1 cellular context compared by ENCODE assay signal in the genomic region with DNA sequence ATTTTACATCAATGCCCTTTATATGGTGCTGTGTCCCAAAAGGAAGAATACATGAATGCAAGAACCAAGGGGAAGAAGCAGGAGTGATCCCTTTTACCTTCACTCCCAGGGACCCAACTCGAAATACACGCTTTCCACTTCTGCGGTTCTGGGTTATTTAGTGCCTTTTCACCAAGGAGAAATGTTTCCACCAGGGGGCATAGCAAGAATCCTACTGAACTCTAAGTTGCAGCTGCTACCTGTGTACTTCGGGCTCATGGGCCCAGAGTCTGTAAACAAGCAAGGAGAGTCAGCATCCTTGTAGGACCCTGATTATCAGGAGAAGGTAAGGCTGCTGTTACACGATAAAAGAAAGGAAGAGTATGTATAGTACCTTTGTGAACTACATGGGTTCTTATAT.
TF ChIP-seq lines count a peak whose summit lies in the region.

No MANE protein-coding gene starts in this region.

TF ChIP-seq in HepG2, 621 proteins besides CTCF, POLR2A, EP300 and RAD21 (continued from another document):
- TF ChIP-seq, protein P1, sequence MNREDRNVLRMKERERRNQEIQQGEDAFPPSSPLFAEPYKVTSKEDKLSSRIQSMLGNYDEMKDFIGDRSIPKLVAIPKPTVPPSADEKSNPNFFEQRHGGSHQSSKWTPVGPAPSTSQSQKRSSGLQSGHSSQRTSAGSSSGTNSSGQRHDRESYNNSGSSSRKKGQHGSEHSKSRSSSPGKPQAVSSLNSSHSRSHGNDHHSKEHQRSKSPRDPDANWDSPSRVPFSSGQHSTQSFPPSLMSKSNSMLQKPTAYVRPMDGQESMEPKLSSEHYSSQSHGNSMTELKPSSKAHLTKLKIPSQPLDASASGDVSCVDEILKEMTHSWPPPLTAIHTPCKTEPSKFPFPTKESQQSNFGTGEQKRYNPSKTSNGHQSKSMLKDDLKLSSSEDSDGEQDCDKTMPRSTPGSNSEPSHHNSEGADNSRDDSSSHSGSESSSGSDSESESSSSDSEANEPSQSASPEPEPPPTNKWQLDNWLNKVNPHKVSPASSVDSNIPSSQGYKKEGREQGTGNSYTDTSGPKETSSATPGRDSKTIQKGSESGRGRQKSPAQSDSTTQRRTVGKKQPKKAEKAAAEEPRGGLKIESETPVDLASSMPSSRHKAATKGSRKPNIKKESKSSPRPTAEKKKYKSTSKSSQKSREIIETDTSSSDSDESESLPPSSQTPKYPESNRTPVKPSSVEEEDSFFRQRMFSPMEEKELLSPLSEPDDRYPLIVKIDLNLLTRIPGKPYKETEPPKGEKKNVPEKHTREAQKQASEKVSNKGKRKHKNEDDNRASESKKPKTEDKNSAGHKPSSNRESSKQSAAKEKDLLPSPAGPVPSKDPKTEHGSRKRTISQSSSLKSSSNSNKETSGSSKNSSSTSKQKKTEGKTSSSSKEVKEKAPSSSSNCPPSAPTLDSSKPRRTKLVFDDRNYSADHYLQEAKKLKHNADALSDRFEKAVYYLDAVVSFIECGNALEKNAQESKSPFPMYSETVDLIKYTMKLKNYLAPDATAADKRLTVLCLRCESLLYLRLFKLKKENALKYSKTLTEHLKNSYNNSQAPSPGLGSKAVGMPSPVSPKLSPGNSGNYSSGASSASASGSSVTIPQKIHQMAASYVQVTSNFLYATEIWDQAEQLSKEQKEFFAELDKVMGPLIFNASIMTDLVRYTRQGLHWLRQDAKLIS (CRISPR knock-in tag; IDR thresholded peaks at IDR 0.05) = no peak
- TF ChIP-seq, protein P2, sequence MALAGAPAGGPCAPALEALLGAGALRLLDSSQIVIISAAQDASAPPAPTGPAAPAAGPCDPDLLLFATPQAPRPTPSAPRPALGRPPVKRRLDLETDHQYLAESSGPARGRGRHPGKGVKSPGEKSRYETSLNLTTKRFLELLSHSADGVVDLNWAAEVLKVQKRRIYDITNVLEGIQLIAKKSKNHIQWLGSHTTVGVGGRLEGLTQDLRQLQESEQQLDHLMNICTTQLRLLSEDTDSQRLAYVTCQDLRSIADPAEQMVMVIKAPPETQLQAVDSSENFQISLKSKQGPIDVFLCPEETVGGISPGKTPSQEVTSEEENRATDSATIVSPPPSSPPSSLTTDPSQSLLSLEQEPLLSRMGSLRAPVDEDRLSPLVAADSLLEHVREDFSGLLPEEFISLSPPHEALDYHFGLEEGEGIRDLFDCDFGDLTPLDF (CRISPR knock-in tag; IDR thresholded peaks at IDR 0.05) = no peak
- peak; percentile 19; the same call in 1 of the 2 replicates for TF ChIP-seq STAG1 (CRISPR knock-in tag; IDR thresholded peaks at IDR 0.05)
- no peak for TF ChIP-seq ZNF136 (CRISPR knock-in tag; IDR thresholded peaks at IDR 0.05; ENCODE audit: low read depth)
- no peak for TF ChIP-seq TGIF2 (CRISPR knock-in tag; IDR thresholded peaks at IDR 0.05)
- TF ChIP-seq, protein P3, sequence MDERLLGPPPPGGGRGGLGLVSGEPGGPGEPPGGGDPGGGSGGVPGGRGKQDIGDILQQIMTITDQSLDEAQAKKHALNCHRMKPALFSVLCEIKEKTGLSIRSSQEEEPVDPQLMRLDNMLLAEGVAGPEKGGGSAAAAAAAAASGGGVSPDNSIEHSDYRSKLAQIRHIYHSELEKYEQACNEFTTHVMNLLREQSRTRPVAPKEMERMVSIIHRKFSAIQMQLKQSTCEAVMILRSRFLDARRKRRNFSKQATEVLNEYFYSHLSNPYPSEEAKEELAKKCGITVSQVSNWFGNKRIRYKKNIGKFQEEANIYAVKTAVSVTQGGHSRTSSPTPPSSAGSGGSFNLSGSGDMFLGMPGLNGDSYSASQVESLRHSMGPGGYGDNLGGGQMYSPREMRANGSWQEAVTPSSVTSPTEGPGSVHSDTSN (CRISPR knock-in tag; IDR thresholded peaks at IDR 0.05) = no peak
- TF ChIP-seq, protein P4, sequence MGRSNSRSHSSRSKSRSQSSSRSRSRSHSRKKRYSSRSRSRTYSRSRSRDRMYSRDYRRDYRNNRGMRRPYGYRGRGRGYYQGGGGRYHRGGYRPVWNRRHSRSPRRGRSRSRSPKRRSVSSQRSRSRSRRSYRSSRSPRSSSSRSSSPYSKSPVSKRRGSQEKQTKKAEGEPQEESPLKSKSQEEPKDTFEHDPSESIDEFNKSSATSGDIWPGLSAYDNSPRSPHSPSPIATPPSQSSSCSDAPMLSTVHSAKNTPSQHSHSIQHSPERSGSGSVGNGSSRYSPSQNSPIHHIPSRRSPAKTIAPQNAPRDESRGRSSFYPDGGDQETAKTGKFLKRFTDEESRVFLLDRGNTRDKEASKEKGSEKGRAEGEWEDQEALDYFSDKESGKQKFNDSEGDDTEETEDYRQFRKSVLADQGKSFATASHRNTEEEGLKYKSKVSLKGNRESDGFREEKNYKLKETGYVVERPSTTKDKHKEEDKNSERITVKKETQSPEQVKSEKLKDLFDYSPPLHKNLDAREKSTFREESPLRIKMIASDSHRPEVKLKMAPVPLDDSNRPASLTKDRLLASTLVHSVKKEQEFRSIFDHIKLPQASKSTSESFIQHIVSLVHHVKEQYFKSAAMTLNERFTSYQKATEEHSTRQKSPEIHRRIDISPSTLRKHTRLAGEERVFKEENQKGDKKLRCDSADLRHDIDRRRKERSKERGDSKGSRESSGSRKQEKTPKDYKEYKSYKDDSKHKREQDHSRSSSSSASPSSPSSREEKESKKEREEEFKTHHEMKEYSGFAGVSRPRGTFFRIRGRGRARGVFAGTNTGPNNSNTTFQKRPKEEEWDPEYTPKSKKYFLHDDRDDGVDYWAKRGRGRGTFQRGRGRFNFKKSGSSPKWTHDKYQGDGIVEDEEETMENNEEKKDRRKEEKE (IDR thresholded peaks at IDR 0.05) = no peak
- TF ChIP-seq ZNF629 (CRISPR knock-in tag; conservative IDR thresholded peaks at IDR 0.05) = no peak
- TF ChIP-seq, protein P5, sequence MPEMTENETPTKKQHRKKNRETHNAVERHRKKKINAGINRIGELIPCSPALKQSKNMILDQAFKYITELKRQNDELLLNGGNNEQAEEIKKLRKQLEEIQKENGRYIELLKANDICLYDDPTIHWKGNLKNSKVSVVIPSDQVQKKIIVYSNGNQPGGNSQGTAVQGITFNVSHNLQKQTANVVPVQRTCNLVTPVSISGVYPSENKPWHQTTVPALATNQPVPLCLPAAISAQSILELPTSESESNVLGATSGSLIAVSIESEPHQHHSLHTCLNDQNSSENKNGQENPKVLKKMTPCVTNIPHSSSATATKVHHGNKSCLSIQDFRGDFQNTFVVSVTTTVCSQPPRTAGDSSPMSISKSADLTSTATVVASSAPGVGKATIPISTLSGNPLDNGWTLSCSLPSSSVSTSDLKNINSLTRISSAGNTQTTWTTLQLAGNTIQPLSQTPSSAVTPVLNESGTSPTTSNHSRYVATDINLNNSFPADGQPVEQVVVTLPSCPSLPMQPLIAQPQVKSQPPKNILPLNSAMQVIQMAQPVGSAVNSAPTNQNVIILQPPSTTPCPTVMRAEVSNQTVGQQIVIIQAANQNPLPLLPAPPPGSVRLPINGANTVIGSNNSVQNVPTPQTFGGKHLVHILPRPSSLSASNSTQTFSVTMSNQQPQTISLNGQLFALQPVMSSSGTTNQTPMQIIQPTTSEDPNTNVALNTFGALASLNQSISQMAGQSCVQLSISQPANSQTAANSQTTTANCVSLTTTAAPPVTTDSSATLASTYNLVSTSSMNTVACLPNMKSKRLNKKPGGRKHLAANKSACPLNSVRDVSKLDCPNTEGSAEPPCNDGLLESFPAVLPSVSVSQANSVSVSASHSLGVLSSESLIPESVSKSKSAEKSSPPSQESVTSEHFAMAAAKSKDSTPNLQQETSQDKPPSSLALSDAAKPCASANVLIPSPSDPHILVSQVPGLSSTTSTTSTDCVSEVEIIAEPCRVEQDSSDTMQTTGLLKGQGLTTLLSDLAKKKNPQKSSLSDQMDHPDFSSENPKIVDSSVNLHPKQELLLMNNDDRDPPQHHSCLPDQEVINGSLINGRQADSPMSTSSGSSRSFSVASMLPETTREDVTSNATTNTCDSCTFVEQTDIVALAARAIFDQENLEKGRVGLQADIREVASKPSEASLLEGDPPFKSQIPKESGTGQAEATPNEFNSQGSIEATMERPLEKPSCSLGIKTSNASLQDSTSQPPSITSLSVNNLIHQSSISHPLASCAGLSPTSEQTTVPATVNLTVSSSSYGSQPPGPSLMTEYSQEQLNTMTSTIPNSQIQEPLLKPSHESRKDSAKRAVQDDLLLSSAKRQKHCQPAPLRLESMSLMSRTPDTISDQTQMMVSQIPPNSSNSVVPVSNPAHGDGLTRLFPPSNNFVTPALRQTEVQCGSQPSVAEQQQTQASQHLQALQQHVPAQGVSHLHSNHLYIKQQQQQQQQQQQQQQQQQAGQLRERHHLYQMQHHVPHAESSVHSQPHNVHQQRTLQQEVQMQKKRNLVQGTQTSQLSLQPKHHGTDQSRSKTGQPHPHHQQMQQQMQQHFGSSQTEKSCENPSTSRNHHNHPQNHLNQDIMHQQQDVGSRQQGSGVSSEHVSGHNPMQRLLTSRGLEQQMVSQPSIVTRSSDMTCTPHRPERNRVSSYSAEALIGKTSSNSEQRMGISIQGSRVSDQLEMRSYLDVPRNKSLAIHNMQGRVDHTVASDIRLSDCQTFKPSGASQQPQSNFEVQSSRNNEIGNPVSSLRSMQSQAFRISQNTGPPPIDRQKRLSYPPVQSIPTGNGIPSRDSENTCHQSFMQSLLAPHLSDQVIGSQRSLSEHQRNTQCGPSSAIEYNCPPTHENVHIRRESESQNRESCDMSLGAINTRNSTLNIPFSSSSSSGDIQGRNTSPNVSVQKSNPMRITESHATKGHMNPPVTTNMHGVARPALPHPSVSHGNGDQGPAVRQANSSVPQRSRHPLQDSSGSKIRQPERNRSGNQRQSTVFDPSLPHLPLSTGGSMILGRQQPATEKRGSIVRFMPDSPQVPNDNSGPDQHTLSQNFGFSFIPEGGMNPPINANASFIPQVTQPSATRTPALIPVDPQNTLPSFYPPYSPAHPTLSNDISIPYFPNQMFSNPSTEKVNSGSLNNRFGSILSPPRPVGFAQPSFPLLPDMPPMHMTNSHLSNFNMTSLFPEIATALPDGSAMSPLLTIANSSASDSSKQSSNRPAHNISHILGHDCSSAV (CRISPR knock-in tag; IDR thresholded peaks at IDR 0.05; ENCODE audit: borderline replicate concordance) = no peak
- TF ChIP-seq, protein P6, sequence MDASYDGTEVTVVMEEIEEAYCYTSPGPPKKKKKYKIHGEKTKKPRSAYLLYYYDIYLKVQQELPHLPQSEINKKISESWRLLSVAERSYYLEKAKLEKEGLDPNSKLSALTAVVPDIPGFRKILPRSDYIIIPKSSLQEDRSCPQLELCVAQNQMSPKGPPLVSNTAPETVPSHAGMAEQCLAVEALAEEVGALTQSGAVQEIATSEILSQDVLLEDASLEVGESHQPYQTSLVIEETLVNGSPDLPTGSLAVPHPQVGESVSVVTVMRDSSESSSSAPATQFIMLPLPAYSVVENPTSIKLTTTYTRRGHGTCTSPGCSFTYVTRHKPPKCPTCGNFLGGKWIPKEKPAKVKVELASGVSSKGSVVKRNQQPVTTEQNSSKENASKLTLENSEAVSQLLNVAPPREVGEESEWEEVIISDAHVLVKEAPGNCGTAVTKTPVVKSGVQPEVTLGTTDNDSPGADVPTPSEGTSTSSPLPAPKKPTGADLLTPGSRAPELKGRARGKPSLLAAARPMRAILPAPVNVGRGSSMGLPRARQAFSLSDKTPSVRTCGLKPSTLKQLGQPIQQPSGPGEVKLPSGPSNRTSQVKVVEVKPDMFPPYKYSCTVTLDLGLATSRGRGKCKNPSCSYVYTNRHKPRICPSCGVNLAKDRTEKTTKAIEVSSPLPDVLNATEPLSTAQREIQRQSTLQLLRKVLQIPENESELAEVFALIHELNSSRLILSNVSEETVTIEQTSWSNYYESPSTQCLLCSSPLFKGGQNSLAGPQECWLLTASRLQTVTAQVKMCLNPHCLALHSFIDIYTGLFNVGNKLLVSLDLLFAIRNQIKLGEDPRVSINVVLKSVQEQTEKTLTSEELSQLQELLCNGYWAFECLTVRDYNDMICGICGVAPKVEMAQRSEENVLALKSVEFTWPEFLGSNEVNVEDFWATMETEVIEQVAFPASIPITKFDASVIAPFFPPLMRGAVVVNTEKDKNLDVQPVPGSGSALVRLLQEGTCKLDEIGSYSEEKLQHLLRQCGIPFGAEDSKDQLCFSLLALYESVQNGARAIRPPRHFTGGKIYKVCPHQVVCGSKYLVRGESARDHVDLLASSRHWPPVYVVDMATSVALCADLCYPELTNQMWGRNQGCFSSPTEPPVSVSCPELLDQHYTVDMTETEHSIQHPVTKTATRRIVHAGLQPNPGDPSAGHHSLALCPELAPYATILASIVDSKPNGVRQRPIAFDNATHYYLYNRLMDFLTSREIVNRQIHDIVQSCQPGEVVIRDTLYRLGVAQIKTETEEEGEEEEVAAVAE (CRISPR knock-in tag; IDR thresholded peaks at IDR 0.05; ENCODE audit: borderline replicate concordance) = no peak
- TF ChIP-seq ZNF354B (CRISPR knock-in tag; IDR thresholded peaks at IDR 0.05) = no peak
- TF ChIP-seq IRF2 (CRISPR knock-in tag; IDR thresholded peaks at IDR 0.05) = no peak
- TF ChIP-seq ZSCAN20 (CRISPR knock-in tag; IDR thresholded peaks at IDR 0.05; ENCODE audit: borderline replicate concordance) = no peak
- peak; percentile 54; the same call in 1 of the 2 replicates for TF ChIP-seq SMC3 (IDR thresholded peaks at IDR 0.05; ENCODE audit: low read length)
- no peak for TF ChIP-seq ZNF207 (IDR thresholded peaks at IDR 0.05; ENCODE audit: borderline replicate concordance)
TF ChIP-seq in HepG2: peak in this region for 2.
